ENCODE assay signal across 21 cellular contexts in the genomic region with DNA sequence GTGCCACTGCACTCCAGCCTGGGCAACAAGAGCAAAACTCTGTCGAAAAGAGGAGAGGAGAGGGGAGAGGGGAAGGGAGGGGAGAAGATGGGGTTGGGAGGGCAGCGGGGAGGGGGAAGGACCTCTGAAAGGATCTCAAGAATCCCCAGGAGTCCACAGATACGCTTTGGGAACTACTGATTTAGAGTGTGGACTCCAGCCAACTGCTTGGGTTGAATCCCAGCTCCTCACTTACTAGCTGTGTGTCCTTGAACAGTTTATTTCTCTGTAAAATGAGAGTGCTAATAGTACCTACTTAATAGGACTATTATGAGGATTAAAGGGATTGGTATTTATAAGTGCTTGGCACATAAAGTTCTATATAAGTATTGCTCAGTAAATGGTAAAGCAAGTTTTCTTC. TPM values are rescaled to one million over a fixed set of nuclear protein-coding genes. Genes with fewer than 3 reads are reported as not detected.
DNase-seq lines count a peak whose midpoint lies in the region; ATAC-seq and TF ChIP-seq lines count a peak whose summit lies in the region.
"Had no signal": no experiment of that assay in that cellular context is flagged by ENCODE, and none has a peak within 500 bp of the region (broad histone marks: within the 10 kb centered on the region; RNA-seq: fewer than 3 reads in every experiment).

No MANE protein-coding gene starts in this region.

- H3K27me3 Mint-ChIP-seq in CD4-positive, alpha-beta memory T cell: no peaks in the 10 kb centered on the region
- H3K27me3 Mint-ChIP-seq: CD4-positive, CD25-positive, alpha-beta regulatory T cell had no signal

- CTCF ChIA-PET in CD4-positive, alpha-beta memory T cell (lab: Charles Lee; ENCODE audit: partially characterized antibody): no interaction called here

- TF ChIP-seq CTCF in fibroblast of the aortic adventitia (IDR thresholded peaks at IDR 0.05; ENCODE audit: insufficient read depth, low read length): no peak
- TF ChIP-seq CTCF in retinal pigment epithelial cell (conservative IDR thresholded peaks at IDR 0.05; ENCODE audit: low read depth, low read length): no peak

- H3K4me3 Mint-ChIP-seq in CD4-positive, alpha-beta memory T cell: no peak overlapping the region
- H3K4me3 Mint-ChIP-seq: CD4-positive, CD25-positive, alpha-beta regulatory T cell; H9; HFFc6 had no signal

- H3K36me3 ChIP-seq in CD4-positive, alpha-beta memory T cell (ENCODE audit: insufficient read depth, low read length): no peaks in the 10 kb centered on the region

- H3K9me3 Mint-ChIP-seq in CD4-positive, alpha-beta memory T cell: no peaks in the 10 kb centered on the region
- H3K9me3 Mint-ChIP-seq: CD4-positive, CD25-positive, alpha-beta regulatory T cell; H9; HFFc6 had no signal

- H3K4me1 ChIP-seq in CD4-positive, alpha-beta memory T cell (ENCODE audit: insufficient read depth, low read length): peaks cover 13% of the 10 kb centered on the region

- DNase-seq in D341Med (ENCODE audit: low spot score): peak; percentile 15
- peak; percentile 28 for DNase-seq in G401 (ENCODE audit: low spot score)
- DNase-seq in fibroblast of the aortic adventitia (ENCODE audit: low read depth): peak; percentile 14
- DNase-seq in retinal pigment epithelial cell (ENCODE audit: low read depth): peak; percentile 26
- DNase-seq in NCI-H1436 (lab: John Stamatoyannopoulos, UW): no peak
- DNase-seq in CD4-positive, alpha-beta memory T cell: no peak
- DNase-seq: CD4-positive, CD25-positive, alpha-beta regulatory T cell; COR-L47; DMS 273 treated with DMSO at 0.1 percent for 48 hours; H9; HFFc6; MM.1S; NCI-H1048; NCI-H1417 treated with DMSO at 0.1 percent for 48 hours; NCI-H1930; NCI-H226; NCI-H510A treated with DMSO at 0.1 percent for 48 hours; NCI-H82; OCI-M1 had no signal

- H3K9me3 ChIP-seq in CD4-positive, alpha-beta memory T cell (ENCODE audit: control insufficient read depth in 1 of 2, low read length in 2 of 2): no peaks in the 10 kb centered on the region

- no peak overlapping the region for H3K4me3 ChIP-seq in fibroblast of the aortic adventitia (ENCODE audit: low read depth, low read length)
- no peak overlapping the region for H3K4me3 ChIP-seq in retinal pigment epithelial cell (ENCODE audit: low read length)
- no peak overlapping the region for H3K4me3 ChIP-seq in CD4-positive, alpha-beta memory T cell (ENCODE audit: low read length in 2 of 2)
- H3K4me3 ChIP-seq: K562 had no signal

- H3K27ac Mint-ChIP-seq in CD4-positive, alpha-beta memory T cell: no peak overlapping the region
- H3K27ac Mint-ChIP-seq: CD4-positive, CD25-positive, alpha-beta regulatory T cell; HFFc6 had no signal

- POLR2A ChIA-PET in CD4-positive, alpha-beta memory T cell (lab: Charles Lee; ENCODE audit: partially characterized antibody): no interaction called here

- no peak for ATAC-seq in HG02938 (IDR thresholded peaks at IDR 0.05; ENCODE audit: unreplicated experiment)
- ATAC-seq: K562 had no signal

- H3K4me1 Mint-ChIP-seq in CD4-positive, alpha-beta memory T cell: peaks cover 25 to 61% (median 32%) of the 10 kb centered on the region in 4 donors

- H3K27me3 ChIP-seq in CD4-positive, alpha-beta memory T cell (ENCODE audit: insufficient read depth, low read length): no peaks in the 10 kb centered on the region

- in situ Hi-C loops in G401 (cut with HindIII; ENCODE audit: low sequenced_read_pairs): no loop called here

- H3K27ac ChIP-seq in CD4-positive, alpha-beta memory T cell (ENCODE audit: low read depth, low read length): no peak overlapping the region

- intact Hi-C loops in CD4-positive, alpha-beta memory T cell (cut with micrococcal nuclease): no loop called here

- peaks cover 3 to 6% of the 10 kb centered on the region in 2 donors for H3K36me3 Mint-ChIP-seq in CD4-positive, alpha-beta memory T cell
- H3K36me3 Mint-ChIP-seq: CD4-positive, CD25-positive, alpha-beta regulatory T cell had no signal

RNA-seq across cellular contexts. Expression of a gene that starts 45.0 kb away (rescaled TPM):
- 29.3 and 42.7 TPM in 2 replicates for total RNA-seq in G401 (2014; rRNA removed; shearing (Covaris generic))
- total RNA-seq in fibroblast of the aortic adventitia (ENCODE audit: low replicate concordance): 28.9 and 38.1 TPM in 2 replicates
- 1 to 10 TPM; 7.2 TPM for total RNA-seq in CD4-positive, alpha-beta memory T cell
- polyA plus RNA-seq in CD4-positive, alpha-beta memory T cell: 1 to 10 TPM; 6.2 to 8.9 TPM

RNA-seq across cellular contexts. Expression of a gene that starts 48.3 kb away (rescaled TPM):
- total RNA-seq in G401 (2014; rRNA removed; shearing (Covaris generic)): 143 and 196 TPM in 2 replicates
- total RNA-seq in fibroblast of the aortic adventitia (ENCODE audit: low replicate concordance): 27.2 and 125 TPM in 2 replicates
- 10 to 100 TPM; 58.3 to 60.9 TPM for total RNA-seq in CD4-positive, alpha-beta memory T cell
- polyA plus RNA-seq in CD4-positive, alpha-beta memory T cell: 100 to 1,000 TPM; 104 to 139 TPM

Comparison
In these comparisons a context has a peak if more than half of its experiments do, and no peak if none do; other contexts are left out.
1. DNase-seq: peak in D341Med (single experiment), G401 (single experiment), fibroblast of the aortic adventitia (single experiment) and retinal pigment epithelial cell (single experiment); none in NCI-H1436 (single experiment) and CD4-positive, alpha-beta memory T cell (0 of 5).